7 cellular contexts compared by ENCODE assay signal in genomic region chr2:238970553-238971081, GRCh38.
DNase-seq lines count a peak whose midpoint lies in the region; ATAC-seq and TF ChIP-seq lines count a peak whose summit lies in the region.

No MANE protein-coding gene starts in this region.

- ATAC-seq in HG02763 (IDR thresholded peaks at IDR 0.05; ENCODE audit: unreplicated experiment) = peak; percentile 44
- ATAC-seq in heart left ventricle = peak; percentile 49 to 84 (median 78)

- DNase-seq in GM12864 (ENCODE audit: low read depth) = no peak
- DNase-seq in activated naive CD4-positive, alpha-beta T cell treated with Interleukin-2 at 50 U/mL for 16 hours = peak; percentile 46
- DNase-seq in heart left ventricle = peak in 4 of 5 donors; percentile 35 to 76 (median 50)
- peak; percentile 30 for DNase-seq in renal cortical epithelial cell (ENCODE audit: low read depth)
- DNase-seq in DMS79 (lab: John Stamatoyannopoulos, UW) = no peak

- peaks cover 0 to 20% (median 4%) of the 10 kb centered on the region in 9 donors for H3K27me3 ChIP-seq in heart left ventricle

- H3K9me3 ChIP-seq in heart left ventricle = peaks cover 0 to 11% (median under 1%) of the 10 kb centered on the region in 12 donors

- H3K27ac ChIP-seq in heart left ventricle = no peak overlapping the region

- WGBS in heart left ventricle, 4 donors = 30 to 41% (median 36%) methylated on average over 8 to 9 of the region's 9 CpGs

- H3K4me3 ChIP-seq in GM12864 (ENCODE audit: low read depth, low read length) (no peak overlapping the region), heart left ventricle (no peak overlapping the region)

- intact Hi-C loops in heart left ventricle (cut with DNase I) = loop anchor here in 2 of 10 donors (10.0 kb wide), 1 partner anchor 616 kb away; no protein-coding TSS in a partner anchor

- TF ChIP-seq CTCF in GM12864 (IDR thresholded peaks at IDR 0.05; ENCODE audit: low read depth, low read length, missing control alignments) = peak; percentile 100
- peak; percentile 91 to 99 (median 98) for TF ChIP-seq CTCF in heart left ventricle (IDR thresholded peaks at IDR 0.05)

- no peaks in the 10 kb centered on the region for H3K4me1 ChIP-seq in heart left ventricle

- H3K36me3 ChIP-seq in heart left ventricle = no peaks in the 10 kb centered on the region

- no peak for TF ChIP-seq POLR2A in heart left ventricle (IDR thresholded peaks at IDR 0.05)

TF ChIP-seq in PFSK-1, 5 proteins besides CTCF, POLR2A, EP300 and RAD21:
- TF ChIP-seq FOXP2 (optimal IDR thresholded peaks at IDR 0.05; ENCODE audit: borderline replicate concordance, extremely low read depth, extremely low read length, insufficient read depth) (peak; percentile 71), POLR2AphosphoS5 (IDR thresholded peaks at IDR 0.05; ENCODE audit: low read depth, low read length) (no peak)

Comparison
In these comparisons a context has a peak if more than half of its experiments do, and no peak if none do; other contexts are left out.
1. DNase-seq: peak in activated naive CD4-positive, alpha-beta T cell treated with Interleukin-2 at 50 U/mL for 16 hours (single experiment), heart left ventricle (4 of 5) and renal cortical epithelial cell (single experiment); none in GM12864 (single experiment) and DMS79 (single experiment).